Comparison of ENCODE assay signal across 24 cellular contexts in genomic region chrX:78168065-78168464, GRCh38. TPM values are rescaled to one million over a fixed set of nuclear protein-coding genes. Genes with fewer than 3 reads are reported as not detected.
A peak's percentile ranks its signal among the peaks of the same experiment; 100 is the strongest.
DNase-seq lines count a peak whose midpoint lies in the region; ATAC-seq and TF ChIP-seq lines count a peak whose summit lies in the region.
"Had no signal": no experiment of that assay in that cellular context is flagged by ENCODE, and none has a peak within 500 bp of the region (broad histone marks: within the 10 kb centered on the region; RNA-seq: fewer than 3 reads in every experiment).

No MANE protein-coding gene starts in this region.

- intact Hi-C loops in right cardiac atrium (cut with DNase I), result no loop called here

- no peak for TF ChIP-seq CTCF in foreskin keratinocyte (conservative IDR thresholded peaks at IDR 0.05)

- no peak overlapping the region for H3K27ac Mint-ChIP-seq in activated CD8-positive, alpha-beta memory T cell treated with anti-CD3 and anti-CD28 coated beads, Interleukin-2, amount 10 ng/mL, durations not matched to agents 7 days and 5 days
- no peak overlapping the region for H3K27ac Mint-ChIP-seq in activated T-helper 17 cell treated with anti-CD3 and anti-CD28 coated beads, Interleukin-2, amount 50 U/mL, for 72 hours
- H3K27ac Mint-ChIP-seq: endodermal cell; neural progenitor cell; stimulated activated naive CD8-positive, alpha-beta T cell treated with anti-CD3 and anti-CD28 coated beads, Interleukin-15, Interleukin-2, amounts not matched to agents 100 ng/mL and 50 ng/mL, for 24 hours had no signal

- ATAC-seq in activated CD8-positive, alpha-beta memory T cell treated with anti-CD3 and anti-CD28 coated beads, Interleukin-2, amount 10 ng/mL, durations not matched to agents 7 days and 5 days, result peak; percentile 39
- peak; percentile 82 for ATAC-seq in activated T-helper 17 cell treated with anti-CD3 and anti-CD28 coated beads, Interleukin-2, amount 50 U/mL, for 72 hours (replicated peaks)
- ATAC-seq in foreskin keratinocyte, result peak; percentile 33
- no peak for ATAC-seq in HG03045 (IDR thresholded peaks at IDR 0.05; ENCODE audit: unreplicated experiment)
- ATAC-seq in right cardiac atrium, result no peak
- no peak for ATAC-seq in HG03095 (IDR thresholded peaks at IDR 0.05; ENCODE audit: unreplicated experiment)
- ATAC-seq: HepG2, right lobe of liver had no signal

- H3K27me3 Mint-ChIP-seq in activated CD8-positive, alpha-beta memory T cell treated with anti-CD3 and anti-CD28 coated beads, Interleukin-2, amount 10 ng/mL, durations not matched to agents 7 days and 5 days, result no peaks in the 10 kb centered on the region
- no peaks in the 10 kb centered on the region for H3K27me3 Mint-ChIP-seq in activated T-helper 17 cell treated with anti-CD3 and anti-CD28 coated beads, Interleukin-2, amount 50 U/mL, for 72 hours
- H3K27me3 Mint-ChIP-seq: stimulated activated naive CD8-positive, alpha-beta T cell treated with anti-CD3 and anti-CD28 coated beads, Interleukin-15, Interleukin-2, amounts not matched to agents 100 ng/mL and 50 ng/mL, for 24 hours had no signal

- no peak overlapping the region for H3K4me3 Mint-ChIP-seq in activated CD8-positive, alpha-beta memory T cell treated with anti-CD3 and anti-CD28 coated beads, Interleukin-2, amount 10 ng/mL, durations not matched to agents 7 days and 5 days
- no peak overlapping the region for H3K4me3 Mint-ChIP-seq in activated T-helper 17 cell treated with anti-CD3 and anti-CD28 coated beads, Interleukin-2, amount 50 U/mL, for 72 hours
- H3K4me3 Mint-ChIP-seq: endodermal cell; neural progenitor cell; stimulated activated naive CD8-positive, alpha-beta T cell treated with anti-CD3 and anti-CD28 coated beads, Interleukin-15, Interleukin-2, amounts not matched to agents 100 ng/mL and 50 ng/mL, for 24 hours had no signal

- no peak overlapping the region for H3K4me3 ChIP-seq in right cardiac atrium (ENCODE audit: low read length)
- H3K4me3 ChIP-seq: BLaER1, coronary artery, HAP-1, neural progenitor cell, Peyer's patch, right lobe of liver, thyroid gland had no signal

- H3K27ac ChIP-seq in foreskin keratinocyte, result no peak overlapping the region
- H3K27ac ChIP-seq in right cardiac atrium (ENCODE audit: low read length), result no peak overlapping the region
- H3K27ac ChIP-seq: BLaER1, brain microvascular endothelial cell, coronary artery, neural progenitor cell, Peyer's patch, right lobe of liver, thyroid gland had no signal

- H3K4me1 ChIP-seq in foreskin keratinocyte, result no peaks in the 10 kb centered on the region
- H3K4me1 ChIP-seq in right cardiac atrium (ENCODE audit: control insufficient read depth, insufficient read depth, low read length), result no peaks in the 10 kb centered on the region
- H3K4me1 ChIP-seq: BLaER1, neural progenitor cell, Peyer's patch, right lobe of liver, thyroid gland had no signal

- no peaks in the 10 kb centered on the region for H3K27me3 ChIP-seq in foreskin keratinocyte
- no peaks in the 10 kb centered on the region for H3K27me3 ChIP-seq in right cardiac atrium (ENCODE audit: control insufficient read depth, insufficient read depth)
- H3K27me3 ChIP-seq: brain microvascular endothelial cell, neural progenitor cell, Peyer's patch, right lobe of liver, thyroid gland had no signal

- CTCF ChIA-PET in activated CD8-positive, alpha-beta memory T cell treated with anti-CD3 and anti-CD28 coated beads, Interleukin-2, amount 10 ng/mL, durations not matched to agents 7 days and 5 days (lab: Charles Lee), result no interaction called here

- H3K9me3 Mint-ChIP-seq in activated CD8-positive, alpha-beta memory T cell treated with anti-CD3 and anti-CD28 coated beads, Interleukin-2, amount 10 ng/mL, durations not matched to agents 7 days and 5 days (ENCODE audit: low read depth), result no peaks in the 10 kb centered on the region
- no peaks in the 10 kb centered on the region for H3K9me3 Mint-ChIP-seq in activated T-helper 17 cell treated with anti-CD3 and anti-CD28 coated beads, Interleukin-2, amount 50 U/mL, for 72 hours
- H3K9me3 Mint-ChIP-seq: neural progenitor cell; stimulated activated naive CD8-positive, alpha-beta T cell treated with anti-CD3 and anti-CD28 coated beads, Interleukin-15, Interleukin-2, amounts not matched to agents 100 ng/mL and 50 ng/mL, for 24 hours had no signal

- no peaks in the 10 kb centered on the region for H3K36me3 Mint-ChIP-seq in activated CD8-positive, alpha-beta memory T cell treated with anti-CD3 and anti-CD28 coated beads, Interleukin-2, amount 10 ng/mL, durations not matched to agents 7 days and 5 days
- no peaks in the 10 kb centered on the region for H3K36me3 Mint-ChIP-seq in activated T-helper 17 cell treated with anti-CD3 and anti-CD28 coated beads, Interleukin-2, amount 50 U/mL, for 72 hours (ENCODE audit: low read depth)
- H3K36me3 Mint-ChIP-seq: neural progenitor cell had no signal

- no peak for DNase-seq in activated CD8-positive, alpha-beta memory T cell treated with anti-CD3 and anti-CD28 coated beads, Interleukin-2, amount 10 ng/mL, durations not matched to agents 7 days and 5 days
- DNase-seq in activated CD8-positive, alpha-beta memory T cell treated with anti-CD3 and anti-CD28 coated beads for 24 hours, result no peak
- peak; percentile 53 for DNase-seq in HT-29 (ENCODE audit: low spot score)
- DNase-seq in foreskin keratinocyte, result peak in 1 of 2 donors; percentile 13
- no peak for DNase-seq in right cardiac atrium
- DNase-seq: activated effector memory CD4-positive, alpha-beta T cell treated with Interleukin-2 at 50 U/mL for 16 hours; brain microvascular endothelial cell; EL; endodermal cell; NCI-H1417; NCI-H2081; NCI-H510A; Peyer's patch; right lobe of liver; thyroid gland had no signal

- peaks cover 4% of the 10 kb centered on the region for H3K4me1 Mint-ChIP-seq in activated CD8-positive, alpha-beta memory T cell treated with anti-CD3 and anti-CD28 coated beads, Interleukin-2, amount 10 ng/mL, durations not matched to agents 7 days and 5 days
- no peaks in the 10 kb centered on the region for H3K4me1 Mint-ChIP-seq in activated T-helper 17 cell treated with anti-CD3 and anti-CD28 coated beads, Interleukin-2, amount 50 U/mL, for 72 hours
- H3K4me1 Mint-ChIP-seq: endodermal cell, neural progenitor cell had no signal

- no peaks in the 10 kb centered on the region for H3K9me3 ChIP-seq in right cardiac atrium (ENCODE audit: control insufficient read depth, low read length)
- H3K9me3 ChIP-seq: BLaER1, HAP-1, Peyer's patch, right lobe of liver, thyroid gland had no signal

RNA-seq across cellular contexts. Expression of gene TAF9B, which starts 28.6 kb away (rescaled TPM):
- total RNA-seq in activated CD8-positive, alpha-beta memory T cell treated with anti-CD3 and anti-CD28 coated beads, Interleukin-2, amount 10 ng/mL, durations not matched to agents 7 days and 5 days, result 10 to 100 TPM; 10.0 to 18.5 TPM
- 6.1 and 9.5 TPM in 2 replicates for total RNA-seq in HT-29 (2014; rRNA removed; shearing (Covaris generic))
- 10 to 100 TPM; 13.4 to 20.6 TPM for total RNA-seq in activated T-helper 17 cell treated with anti-CD3 and anti-CD28 coated beads, Interleukin-2, amount 50 U/mL, for 72 hours
- total RNA-seq in foreskin keratinocyte (19.2 and 19.4 TPM in 2 replicates), right cardiac atrium (10 to 100 TPM; 20.1 to 25.5 (median 21.9) TPM)
- polyA plus RNA-seq in foreskin keratinocyte (9.9 and 11.7 TPM in 2 replicates), right cardiac atrium (14.8 TPM)

Comparison
In these comparisons a context has a peak if more than half of its experiments do, and no peak if none do; other contexts are left out.
1. ATAC-seq: peak in activated CD8-positive, alpha-beta memory T cell treated with anti-CD3 and anti-CD28 coated beads, Interleukin-2, amount 10 ng/mL, durations not matched to agents 7 days and 5 days (single experiment), activated T-helper 17 cell treated with anti-CD3 and anti-CD28 coated beads, Interleukin-2, amount 50 U/mL, for 72 hours (single experiment) and foreskin keratinocyte (single experiment); none in HG03045 (single experiment), right cardiac atrium (0 of 2) and HG03095 (single experiment).